Comparison of ENCODE assay signal across 18 cellular contexts in genomic region chr1:114720492-114720891, GRCh38. TPM values are rescaled to one million over a fixed set of nuclear protein-coding genes. Genes with fewer than 3 reads are reported as not detected.
DNase-seq lines count a peak whose midpoint lies in the region; ATAC-seq and TF ChIP-seq lines count a peak whose summit lies in the region.
"Had no signal": no experiment of that assay in that cellular context is flagged by ENCODE, and none has a peak within 500 bp of the region (broad histone marks: within the 10 kb centered on the region; RNA-seq: fewer than 3 reads in every experiment).

No MANE protein-coding gene starts in this region.

- no peaks in the 10 kb centered on the region for H4K20me1 ChIP-seq in hepatocyte (ENCODE audit: insufficient read depth, poor library complexity, severe bottlenecking)

- in situ Hi-C loops in gastrocnemius medialis (cut with MboI; ENCODE audit: low sequenced_read_pairs in 4 of 4) = no loop called here

- intact Hi-C loops in activated CD4-positive, alpha-beta T cell treated with anti-CD3 and anti-CD28 coated beads for 36 hours (cut with DNase I, micrococcal nuclease) = no loop called here
- intact Hi-C loops in gastrocnemius medialis (cut with DNase I; ENCODE audit: low total_unique reads) (no loop called here), left ventricle myocardium inferior (cut with micrococcal nuclease) (no loop called here)

- H3K9me3 ChIP-seq in hepatocyte (ENCODE audit: low read depth) (no peaks in the 10 kb centered on the region), gastrocnemius medialis (no peaks in the 10 kb centered on the region), left ventricle myocardium inferior (replicated peaks) (no peaks in the 10 kb centered on the region)

- CTCF ChIA-PET in activated CD4-positive, alpha-beta T cell treated with anti-CD3 and anti-CD28 coated beads for 36 hours (lab: Charles Lee) = interaction anchor here (1.1 to 1.2 kb wide), 3 partner anchors 17 to 282 kb away, joined by 3 to 4 read pairs (median 3); no protein-coding TSS in a partner anchor

- peak overlapping the region; percentile 51 for H3K27ac ChIP-seq in hepatocyte
- H3K27ac ChIP-seq in gastrocnemius medialis = peak overlapping the region; percentile 66 to 88 (median 72)
- H3K27ac ChIP-seq in left ventricle myocardium inferior (replicated peaks) = no peak overlapping the region
- H3K27ac ChIP-seq: 22Rv1 had no signal

- H3K4me2 ChIP-seq in hepatocyte = no peak overlapping the region

- peaks cover 78% of the 10 kb centered on the region for H3K36me3 Mint-ChIP-seq in activated CD4-positive, alpha-beta T cell treated with anti-CD3 and anti-CD28 coated beads for 36 hours (ENCODE audit: low read depth)
- H3K36me3 Mint-ChIP-seq in IgD-negative memory B cell = peaks cover 2% of the 10 kb centered on the region

- no peaks in the 10 kb centered on the region for H3K27me3 Mint-ChIP-seq in activated CD4-positive, alpha-beta T cell treated with anti-CD3 and anti-CD28 coated beads for 36 hours
- H3K27me3 Mint-ChIP-seq in IgD-negative memory B cell = no peaks in the 10 kb centered on the region

- no peaks in the 10 kb centered on the region for H3K9me3 Mint-ChIP-seq in activated CD4-positive, alpha-beta T cell treated with anti-CD3 and anti-CD28 coated beads for 36 hours (ENCODE audit: low read depth)
- no peaks in the 10 kb centered on the region for H3K9me3 Mint-ChIP-seq in IgD-negative memory B cell

- ATAC-seq in activated CD4-positive, alpha-beta T cell treated with anti-CD3 and anti-CD28 coated beads for 36 hours = no peak
- ATAC-seq in gastrocnemius medialis = no peak

- POLR2A ChIA-PET in activated CD4-positive, alpha-beta T cell treated with anti-CD3 and anti-CD28 coated beads for 36 hours (lab: Charles Lee) = interaction anchor here (0.7 kb wide), 1 partner anchor 21 kb away, joined by 3 read pairs; no protein-coding TSS in a partner anchor

- no peak overlapping the region for H3K4me3 Mint-ChIP-seq in activated CD4-positive, alpha-beta T cell treated with anti-CD3 and anti-CD28 coated beads for 36 hours
- H3K4me3 Mint-ChIP-seq in IgD-negative memory B cell = peak overlapping the region in 1 of 4 donors; percentile 79

- H3K9me2 ChIP-seq in hepatocyte (replicated peaks; ENCODE audit: insufficient read depth) = no peaks in the 10 kb centered on the region

- H3K36me3 ChIP-seq in hepatocyte (replicated peaks; ENCODE audit: insufficient read depth, low read depth) (no peaks in the 10 kb centered on the region), gastrocnemius medialis (peaks cover 0 to 83% of the 10 kb centered on the region in 2 donors), left ventricle myocardium inferior (peaks cover 84% of the 10 kb centered on the region)

- H2AFZ ChIP-seq in hepatocyte = no peak overlapping the region

- peak overlapping the region; percentile 41 for H3K27ac Mint-ChIP-seq in activated CD4-positive, alpha-beta T cell treated with anti-CD3 and anti-CD28 coated beads for 36 hours
- peak overlapping the region in 2 of 3 donors; percentile 50 to 58 for H3K27ac Mint-ChIP-seq in IgD-negative memory B cell

- no peaks in the 10 kb centered on the region for H3K27me3 ChIP-seq in hepatocyte
- H3K27me3 ChIP-seq in gastrocnemius medialis = no peaks in the 10 kb centered on the region
- H3K27me3 ChIP-seq in left ventricle myocardium inferior (ENCODE audit: low read depth) = no peaks in the 10 kb centered on the region

- DNase-seq in activated CD4-positive, alpha-beta T cell treated with anti-CD3 and anti-CD28 coated beads for 36 hours = no peak
- no peak for DNase-seq in activated CD4-positive, alpha-beta T cell treated with anti-CD3 and anti-CD28 coated beads, Interleukin-2, amount 50 U/mL, for 48 hours
- DNase-seq in hepatocyte (ENCODE audit: low spot score) (peak; percentile 7), gastrocnemius medialis (no peak), NCI-H82 (lab: John Stamatoyannopoulos, UW) (no peak), left ventricle myocardium inferior (no peak)
- DNase-seq in stimulated activated naive CD4-positive, alpha-beta T cell (lab: John Stamatoyannopoulos, UW) = no peak
- DNase-seq: DMS 273 treated with DMSO at 0.1 percent for 48 hours, EL, NCI-H1417, NCI-H2029, NCI-H2171 treated with DMSO at 0.1 percent for 48 hours, NCI-H510A, SIG-M5 had no signal

- H3K4me1 ChIP-seq in hepatocyte (ENCODE audit: insufficient read depth) (peaks cover 11% of the 10 kb centered on the region), gastrocnemius medialis (peaks cover 44 to 58% of the 10 kb centered on the region in 2 donors), left ventricle myocardium inferior (peaks cover 39% of the 10 kb centered on the region)

- peaks cover 19% of the 10 kb centered on the region for H3K79me2 ChIP-seq in hepatocyte

- H3K4me3 ChIP-seq in hepatocyte (no peak overlapping the region), gastrocnemius medialis (no peak overlapping the region), left ventricle myocardium inferior (no peak overlapping the region)

- no peak for TF ChIP-seq POLR2A in gastrocnemius medialis (IDR thresholded peaks at IDR 0.05)

- 77% methylated on average over 4 of the region's 4 CpGs for WGBS in hepatocyte (ENCODE audit: low lambda C conversion rate, missing lambda C conversion rate)

- peaks cover 22% of the 10 kb centered on the region for H3K4me1 Mint-ChIP-seq in activated CD4-positive, alpha-beta T cell treated with anti-CD3 and anti-CD28 coated beads for 36 hours
- peaks cover 8 to 15% (median 12%) of the 10 kb centered on the region in 3 donors for H3K4me1 Mint-ChIP-seq in IgD-negative memory B cell

- TF ChIP-seq CTCF in hepatocyte (IDR thresholded peaks at IDR 0.05; ENCODE audit: poor library complexity) = no peak
- no peak for TF ChIP-seq CTCF in gastrocnemius medialis (IDR thresholded peaks at IDR 0.05 in 4 of 5, conservative IDR thresholded peaks at IDR 0.05 in 1 of 5)
- no peak for TF ChIP-seq CTCF in left ventricle myocardium inferior (IDR thresholded peaks at IDR 0.05; ENCODE audit: borderline replicate concordance)

RNA-seq across cellular contexts. Expression of gene NRAS, which starts 3.9 kb away (rescaled TPM):
- total RNA-seq in activated CD4-positive, alpha-beta T cell treated with anti-CD3 and anti-CD28 coated beads for 36 hours = 10 to 100 TPM; 53.0 to 55.0 TPM
- polyA plus RNA-seq in IgD-negative memory B cell (30.6 TPM), hepatocyte (23.6 and 25.7 TPM in 2 replicates)
- total RNA-seq in hepatocyte (79.4 and 81.6 TPM in 2 replicates), gastrocnemius medialis (10 to 100 TPM in 1 of 4 donors, 1 to 10 TPM in 3; 3.9 to 10.8 (median 6.6) TPM), left ventricle myocardium inferior (7.6 TPM)

RNA-seq across cellular contexts. Expression of gene AMPD1, which starts 25.1 kb away (rescaled TPM):
- total RNA-seq in activated CD4-positive, alpha-beta T cell treated with anti-CD3 and anti-CD28 coated beads for 36 hours = under 1 TPM in 1 of 2 experiments, not detected in 1; 0.23 TPM
- polyA plus RNA-seq in IgD-negative memory B cell (0.21 TPM), hepatocyte (not detected in 2 replicates)
- total RNA-seq in hepatocyte (not detected in 2 replicates), gastrocnemius medialis (10 to 100 TPM; 43.5 to 93.4 (median 68.1) TPM), left ventricle myocardium inferior (not detected)
- total RNA-seq: RPMI7951 had no signal
- polyA plus RNA-seq: BJ had no signal

RNA-seq across cellular contexts. Expression of gene CSDE1, which starts 37.3 kb away (rescaled TPM):
- total RNA-seq in activated CD4-positive, alpha-beta T cell treated with anti-CD3 and anti-CD28 coated beads for 36 hours = 100 to 1,000 TPM; 458 to 553 TPM
- polyA plus RNA-seq in IgD-negative memory B cell (312 TPM), hepatocyte (152 and 161 TPM in 2 replicates)
- total RNA-seq in hepatocyte (800 and 802 TPM in 2 replicates), gastrocnemius medialis (1,000 to 10,000 TPM; 2,331 to 4,024 (median 3,697) TPM), left ventricle myocardium inferior (910 TPM)

RNA-seq across cellular contexts. Expression of gene DENND2C, which starts 50.6 kb away (rescaled TPM):
- total RNA-seq in activated CD4-positive, alpha-beta T cell treated with anti-CD3 and anti-CD28 coated beads for 36 hours = under 1 TPM; 0.65 to 0.73 TPM
- polyA plus RNA-seq in IgD-negative memory B cell = 0.25 TPM
- total RNA-seq in hepatocyte = 3.0 and 5.6 TPM in 2 replicates
- polyA plus RNA-seq in hepatocyte = 1.4 and 1.8 TPM in 2 replicates
- 10 to 100 TPM in 3 of 4 donors, 1 to 10 TPM in 1; 4.7 to 20.7 (median 17.4) TPM for total RNA-seq in gastrocnemius medialis
- total RNA-seq in left ventricle myocardium inferior = 3.2 TPM

RNA-seq across cellular contexts. Expression of gene SIKE1, which starts 60.0 kb away (rescaled TPM):
- total RNA-seq in activated CD4-positive, alpha-beta T cell treated with anti-CD3 and anti-CD28 coated beads for 36 hours = 10 to 100 TPM; 56.9 to 67.2 TPM
- polyA plus RNA-seq in IgD-negative memory B cell (33.9 TPM), hepatocyte (31.9 and 40.5 TPM in 2 replicates)
- total RNA-seq in hepatocyte (50.1 and 65.2 TPM in 2 replicates), gastrocnemius medialis (10 to 100 TPM; 25.7 to 37.8 (median 36.3) TPM), left ventricle myocardium inferior (26.0 TPM)

Comparison
In these comparisons a context has a peak if more than half of its experiments do, and no peak if none do; other contexts are left out.
1. RNA of gene AMPD1, which starts 25.1 kb away (total RNA-seq): 43.5 to 93.4 TPM in gastrocnemius medialis; 0.23 TPM in activated CD4-positive, alpha-beta T cell treated with anti-CD3 and anti-CD28 coated beads for 36 hours, not detected in left ventricle myocardium inferior (single experiment) and not detected in hepatocyte; every median in the first group is over 10 times any median in the second.